Comparison of ENCODE assay signal across 11 cellular contexts in genomic region chr1:154453577-154454352, GRCh38. TPM values are rescaled to one million over a fixed set of nuclear protein-coding genes. Genes with fewer than 3 reads are reported as not detected.
DNase-seq lines count a peak whose midpoint lies in the region; ATAC-seq and TF ChIP-seq lines count a peak whose summit lies in the region.
"Had no signal": no experiment of that assay in that cellular context is flagged by ENCODE, and none has a peak within 500 bp of the region (broad histone marks: within the 10 kb centered on the region; RNA-seq: fewer than 3 reads in every experiment).

No MANE protein-coding gene starts in this region.

- H3K27me3 Mint-ChIP-seq in naive thymus-derived CD8-positive, alpha-beta T cell: no peaks in the 10 kb centered on the region
- no peaks in the 10 kb centered on the region; the same call in 1 of the 2 replicates for H3K27me3 Mint-ChIP-seq in WTC11 (ENCODE audit: low read depth)
- H3K27me3 Mint-ChIP-seq: memory B cell had no signal

- peaks cover 16 to 32% (median 23%) of the 10 kb centered on the region in 4 donors for H3K4me1 Mint-ChIP-seq in naive thymus-derived CD8-positive, alpha-beta T cell
- H3K4me1 Mint-ChIP-seq in WTC11: no peaks in the 10 kb centered on the region
- H3K4me1 Mint-ChIP-seq: memory B cell had no signal

- ATAC-seq in naive thymus-derived CD8-positive, alpha-beta T cell: no peak
- ATAC-seq in WTC11 (no peak), HG03095 (IDR thresholded peaks at IDR 0.05; ENCODE audit: unreplicated experiment) (no peak), GM21786 (IDR thresholded peaks at IDR 0.05; ENCODE audit: unreplicated experiment) (no peak)

- no peak overlapping the region for H3K4me3 ChIP-seq in dorsolateral prefrontal cortex

- POLR2A ChIA-PET in naive thymus-derived CD8-positive, alpha-beta T cell (lab: Charles Lee): interaction anchor here (0.7 to 0.9 kb wide), 2 partner anchors 12 to 210 kb away, joined by 3 read pairs; no protein-coding TSS in a partner anchor
- POLR2A ChIA-PET in WTC11 (lab: Charles Lee): no interaction called here

- DNase-seq in DMS79 treated with DMSO at 0.1 percent for 48 hours (lab: John Stamatoyannopoulos, UW) (peak; percentile 7), MV-4-11 (lab: John Stamatoyannopoulos, UW) (peak; percentile 9), dorsolateral prefrontal cortex (no peak), WTC11 (ENCODE audit: low spot score) (no peak), NCI-H748 treated with DMSO at 0.1 percent for 48 hours (lab: John Stamatoyannopoulos, UW) (no peak)
- DNase-seq in naive thymus-derived CD8-positive, alpha-beta T cell: no peak
- DNase-seq: cerebellar nuclear complex had no signal

- intact Hi-C loops in dorsolateral prefrontal cortex (cut with DNase I): no loop called here

- H3K36me3 Mint-ChIP-seq in naive thymus-derived CD8-positive, alpha-beta T cell: peaks cover 9 to 91% (median 45%) of the 10 kb centered on the region in 3 donors
- H3K36me3 Mint-ChIP-seq in WTC11: no peaks in the 10 kb centered on the region

- H3K4me3 Mint-ChIP-seq in naive thymus-derived CD8-positive, alpha-beta T cell: no peak overlapping the region
- no peak overlapping the region for H3K4me3 Mint-ChIP-seq in WTC11
- H3K4me3 Mint-ChIP-seq: memory B cell had no signal

- peak overlapping the region in 9 of 10 donors; percentile 58 to 85 (median 75) for H3K27ac Mint-ChIP-seq in naive thymus-derived CD8-positive, alpha-beta T cell
- no peak overlapping the region for H3K27ac Mint-ChIP-seq in WTC11
- H3K27ac Mint-ChIP-seq: memory B cell had no signal

- no peaks in the 10 kb centered on the region for H3K9me3 Mint-ChIP-seq in naive thymus-derived CD8-positive, alpha-beta T cell
- no peaks in the 10 kb centered on the region for H3K9me3 Mint-ChIP-seq in WTC11
- H3K9me3 Mint-ChIP-seq: memory B cell had no signal

- H3K27me3 ChIP-seq in dorsolateral prefrontal cortex: no peaks in the 10 kb centered on the region

- CTCF ChIA-PET in WTC11 (lab: Charles Lee): interaction anchor here (0.9 kb wide), 1 partner anchor 119 kb away, joined by 3 read pairs; no protein-coding TSS in a partner anchor

- H3K27ac ChIP-seq in dorsolateral prefrontal cortex: peak overlapping the region in 32 of 59 donors; percentile 2 to 70 (median 29)
- H3K27ac ChIP-seq: VCaP had no signal

- TF ChIP-seq CTCF in dorsolateral prefrontal cortex (IDR thresholded peaks at IDR 0.05 in 54 of 56, conservative IDR thresholded peaks at IDR 0.05 in 2 of 56; ENCODE audit: low read depth in 1 of 56, partially characterized antibody in 56 of 56): no peak
- no peak for TF ChIP-seq CTCF in WTC11 (IDR thresholded peaks at IDR 0.05)

TF ChIP-seq in WTC11, 78 proteins besides CTCF, POLR2A, EP300 and RAD21:
- TF ChIP-seq PRDM15 (CRISPR knock-in tag; IDR thresholded peaks at IDR 0.05) (no peak), MAX (CRISPR knock-in tag; IDR thresholded peaks at IDR 0.05) (no peak), ZNF396 (CRISPR knock-in tag; IDR thresholded peaks at IDR 0.05; ENCODE audit: borderline replicate concordance) (no peak), TCF7 (CRISPR knock-in tag; IDR thresholded peaks at IDR 0.05; ENCODE audit: low read depth) (no peak), E2F1 (CRISPR knock-in tag; IDR thresholded peaks at IDR 0.05) (no peak), MYBL2 (CRISPR knock-in tag; IDR thresholded peaks at IDR 0.05) (no peak), E2F5 (CRISPR knock-in tag; IDR thresholded peaks at IDR 0.05) (no peak), ESRRA (CRISPR knock-in tag; IDR thresholded peaks at IDR 0.05; ENCODE audit: borderline replicate concordance) (no peak)

RNA-seq across cellular contexts. Expression of gene TDRD10, which starts 48.3 kb away (rescaled TPM):
- 1 to 10 TPM in 85 of 120 experiments, under 1 TPM in 35; 0.22 to 4.0 (median 1.4) TPM for total RNA-seq in dorsolateral prefrontal cortex
- not detected for total RNA-seq in naive thymus-derived CD8-positive, alpha-beta T cell
- polyA plus RNA-seq in naive thymus-derived CD8-positive, alpha-beta T cell: not detected
- total RNA-seq in WTC11 (2021): 0.09 to 0.46 TPM (median 0.25 TPM) in 3 replicates

RNA-seq across cellular contexts. Expression of gene SHE, which starts 48.4 kb away (rescaled TPM):
- total RNA-seq in dorsolateral prefrontal cortex (10 to 100 TPM in 5 of 120 experiments, 1 to 10 TPM in 115; 1.9 to 12.6 (median 4.5) TPM), WTC11 (2021) (0.73 to 1.1 TPM (median 0.79 TPM) in 3 replicates)
- not detected for total RNA-seq in naive thymus-derived CD8-positive, alpha-beta T cell
- polyA plus RNA-seq in naive thymus-derived CD8-positive, alpha-beta T cell: not detected

RNA-seq across cellular contexts. Expression of gene IL6R, which starts 48.6 kb away (rescaled TPM):
- 10 to 100 TPM in 86 of 120 experiments, 1 to 10 TPM in 34; 5.2 to 32.5 (median 12.2) TPM for total RNA-seq in dorsolateral prefrontal cortex
- total RNA-seq in naive thymus-derived CD8-positive, alpha-beta T cell: 10 to 100 TPM; 44.4 to 49.9 TPM
- 10 to 100 TPM; 20.1 to 44.1 (median 28.4) TPM for polyA plus RNA-seq in naive thymus-derived CD8-positive, alpha-beta T cell
- total RNA-seq in WTC11 (2021): 3.2 to 7.0 TPM (median 3.4 TPM) in 3 replicates

Comparison
In these comparisons a context has a peak if more than half of its experiments do, and no peak if none do; other contexts are left out.
1. DNase-seq: peak in DMS79 treated with DMSO at 0.1 percent for 48 hours (single experiment) and MV-4-11 (single experiment); none in dorsolateral prefrontal cortex (0 of 10), naive thymus-derived CD8-positive, alpha-beta T cell (0 of 10), WTC11 (single experiment) and NCI-H748 treated with DMSO at 0.1 percent for 48 hours (single experiment).